In the genomic region with DNA sequence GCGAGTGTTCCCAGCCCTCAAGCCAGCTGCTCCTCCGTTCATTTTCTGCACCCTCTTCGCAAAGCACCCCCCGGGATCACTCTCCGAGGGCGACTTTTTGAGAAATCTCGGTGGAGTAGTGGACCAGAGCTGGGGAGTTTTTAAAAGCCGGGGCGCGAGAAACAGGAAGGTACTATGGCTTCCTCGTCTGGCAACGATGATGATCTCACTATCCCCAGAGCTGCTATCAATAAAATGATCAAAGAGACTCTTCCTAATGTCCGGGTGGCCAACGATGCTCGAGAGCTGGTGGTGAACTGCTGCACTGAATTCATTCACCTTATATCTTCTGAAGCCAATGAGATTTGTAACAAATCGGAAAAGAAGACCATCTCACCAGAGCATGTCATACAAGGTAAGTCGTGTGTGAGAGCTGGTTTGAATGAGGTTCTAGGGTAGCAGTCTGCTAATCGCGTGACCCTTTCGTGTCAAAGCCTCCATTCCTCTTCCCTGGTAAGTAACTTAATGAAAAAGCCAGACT, we compare ENCODE assay signal across 8 cellular contexts. TPM values are rescaled to one million over a fixed set of nuclear protein-coding genes. Genes with fewer than 3 reads are reported as not detected.
DNase-seq lines count a peak whose midpoint lies in the region; ATAC-seq lines count a peak whose summit lies in the region.

No MANE protein-coding gene starts in this region.

- peaks cover 31% of the 10 kb centered on the region for H3K4me1 Mint-ChIP-seq in activated naive CD8-positive, alpha-beta T cell treated with anti-CD3 and anti-CD28 coated beads for 36 hours

- peak overlapping the region; percentile 81 for H3K4me3 ChIP-seq in rectal smooth muscle tissue (ENCODE audit: low read length)

- ATAC-seq in GM18870 (IDR thresholded peaks at IDR 0.05; ENCODE audit: unreplicated experiment) (peak; percentile 17), HG03103 (IDR thresholded peaks at IDR 0.05; ENCODE audit: low read depth, unreplicated experiment) (peak; percentile 21), left cardiac atrium (peak; percentile 1 to 17)

- H3K27ac ChIP-seq in rectal smooth muscle tissue (ENCODE audit: low read depth, low read length), result peak overlapping the region; percentile 93

- no peaks in the 10 kb centered on the region for H3K9me3 Mint-ChIP-seq in activated naive CD8-positive, alpha-beta T cell treated with anti-CD3 and anti-CD28 coated beads for 36 hours

- H3K4me3 Mint-ChIP-seq in activated naive CD8-positive, alpha-beta T cell treated with anti-CD3 and anti-CD28 coated beads for 36 hours, result peak overlapping the region; percentile 98

- H3K27me3 Mint-ChIP-seq in activated naive CD8-positive, alpha-beta T cell treated with anti-CD3 and anti-CD28 coated beads for 36 hours, result no peaks in the 10 kb centered on the region

- H3K27ac Mint-ChIP-seq in activated naive CD8-positive, alpha-beta T cell treated with anti-CD3 and anti-CD28 coated beads for 36 hours, result peak overlapping the region; percentile 98

- H3K27me3 ChIP-seq in rectal smooth muscle tissue (ENCODE audit: control insufficient read depth, insufficient read depth, low read length), result no peaks in the 10 kb centered on the region

- H3K36me3 Mint-ChIP-seq in activated naive CD8-positive, alpha-beta T cell treated with anti-CD3 and anti-CD28 coated beads for 36 hours, result peaks cover 25% of the 10 kb centered on the region

- DNase-seq in CD1c-positive myeloid dendritic cell (ENCODE audit: extremely low spot score), result peak; percentile 56
- peak; percentile 75 for DNase-seq in RKO (ENCODE audit: low spot score)
- peak; percentile 23 for DNase-seq in activated naive CD8-positive, alpha-beta T cell treated with anti-CD3 and anti-CD28 coated beads for 36 hours
- DNase-seq in left cardiac atrium, result no peak
- DNase-seq in NCI-H1930 (lab: John Stamatoyannopoulos, UW), result no peak

- peak overlapping the region; percentile 50 for H3K9ac ChIP-seq in rectal smooth muscle tissue (ENCODE audit: low read length)

- H3K4me1 ChIP-seq in rectal smooth muscle tissue (ENCODE audit: control insufficient read depth, insufficient read depth, low read length), result no peaks in the 10 kb centered on the region

- no peaks in the 10 kb centered on the region for H3K36me3 ChIP-seq in rectal smooth muscle tissue (ENCODE audit: control insufficient read depth, insufficient read depth, low read length)

- intact Hi-C loops in left cardiac atrium (cut with DNase I), result loop anchor here in 1 of 2 donors (5.0 kb wide), 1 partner anchor 211 kb away; no protein-coding TSS in a partner anchor

RNA-seq across cellular contexts. Expression of gene DR1, which starts 0.8 kb away (rescaled TPM):
- 10 to 100 TPM; 86.6 to 92.0 TPM for total RNA-seq in activated naive CD8-positive, alpha-beta T cell treated with anti-CD3 and anti-CD28 coated beads for 36 hours
- 10 to 100 TPM; 33.2 to 41.0 TPM for total RNA-seq in left cardiac atrium

Comparison
In these comparisons a context has a peak if more than half of its experiments do, and no peak if none do; other contexts are left out.
1. DNase-seq: peak in CD1c-positive myeloid dendritic cell (single experiment), RKO (single experiment) and activated naive CD8-positive, alpha-beta T cell treated with anti-CD3 and anti-CD28 coated beads for 36 hours (single experiment); none in left cardiac atrium (single experiment) and NCI-H1930 (0 of 2).
2. Peak in every context shown above with its lines, with median percentiles within 50 percentile points of each other: ATAC-seq.